1 cellular context compared by ENCODE assay signal in the genomic region with DNA sequence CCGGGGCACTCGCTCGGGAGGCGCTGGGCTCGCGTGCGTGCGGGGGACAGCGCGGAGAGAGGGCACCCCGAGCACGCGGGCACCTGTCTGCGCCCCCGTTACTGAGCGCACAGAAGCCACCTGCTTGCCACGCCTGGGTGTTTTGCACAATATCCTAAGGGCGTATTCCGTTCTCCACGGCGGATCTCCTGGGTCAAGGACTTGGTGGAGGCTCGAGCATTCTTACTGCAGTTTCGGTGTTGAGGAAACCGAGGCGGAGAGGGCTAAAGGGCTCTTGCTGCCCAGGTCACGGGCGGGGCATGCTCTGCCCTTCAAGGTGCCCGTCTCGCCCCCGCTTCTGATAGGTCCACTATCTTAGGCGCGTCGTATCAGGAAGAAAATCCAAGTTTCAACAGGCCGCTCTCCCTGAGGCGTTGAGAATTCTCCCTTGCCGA.
TF ChIP-seq lines count a peak whose summit lies in the region.

No MANE protein-coding gene starts in this region.

TF ChIP-seq in HepG2, 621 proteins besides CTCF, POLR2A, EP300 and RAD21 (continued from another document and continues in another):
- TF ChIP-seq, protein P1, sequence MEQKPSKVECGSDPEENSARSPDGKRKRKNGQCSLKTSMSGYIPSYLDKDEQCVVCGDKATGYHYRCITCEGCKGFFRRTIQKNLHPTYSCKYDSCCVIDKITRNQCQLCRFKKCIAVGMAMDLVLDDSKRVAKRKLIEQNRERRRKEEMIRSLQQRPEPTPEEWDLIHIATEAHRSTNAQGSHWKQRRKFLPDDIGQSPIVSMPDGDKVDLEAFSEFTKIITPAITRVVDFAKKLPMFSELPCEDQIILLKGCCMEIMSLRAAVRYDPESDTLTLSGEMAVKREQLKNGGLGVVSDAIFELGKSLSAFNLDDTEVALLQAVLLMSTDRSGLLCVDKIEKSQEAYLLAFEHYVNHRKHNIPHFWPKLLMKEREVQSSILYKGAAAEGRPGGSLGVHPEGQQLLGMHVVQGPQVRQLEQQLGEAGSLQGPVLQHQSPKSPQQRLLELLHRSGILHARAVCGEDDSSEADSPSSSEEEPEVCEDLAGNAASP (CRISPR knock-in tag; IDR thresholded peaks at IDR 0.05; ENCODE audit: borderline replicate concordance): no peak
- TF ChIP-seq ZNF891 (CRISPR knock-in tag; IDR thresholded peaks at IDR 0.05): no peak
- TF ChIP-seq, protein P2, sequence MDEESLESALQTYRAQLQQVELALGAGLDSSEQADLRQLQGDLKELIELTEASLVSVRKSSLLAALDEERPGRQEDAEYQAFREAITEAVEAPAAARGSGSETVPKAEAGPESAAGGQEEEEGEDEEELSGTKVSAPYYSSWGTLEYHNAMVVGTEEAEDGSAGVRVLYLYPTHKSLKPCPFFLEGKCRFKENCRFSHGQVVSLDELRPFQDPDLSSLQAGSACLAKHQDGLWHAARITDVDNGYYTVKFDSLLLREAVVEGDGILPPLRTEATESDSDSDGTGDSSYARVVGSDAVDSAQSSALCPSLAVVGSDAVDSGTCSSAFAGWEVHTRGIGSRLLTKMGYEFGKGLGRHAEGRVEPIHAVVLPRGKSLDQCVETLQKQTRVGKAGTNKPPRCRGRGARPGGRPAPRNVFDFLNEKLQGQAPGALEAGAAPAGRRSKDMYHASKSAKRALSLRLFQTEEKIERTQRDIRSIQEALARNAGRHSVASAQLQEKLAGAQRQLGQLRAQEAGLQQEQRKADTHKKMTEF (CRISPR knock-in tag; IDR thresholded peaks at IDR 0.05): no peak
- 0 out of 2 replicates have a peak, but pooled peaks have one; percentile 52 for TF ChIP-seq ZFYVE20 (CRISPR knock-in tag; IDR thresholded peaks at IDR 0.05; ENCODE audit: borderline replicate concordance, low read depth)
- peak; percentile 2 for TF ChIP-seq AGO2 (optimal IDR thresholded peaks at IDR 0.05; ENCODE audit: low read depth, low read length)
- no peak for TF ChIP-seq FOXK1 (CRISPR knock-in tag; IDR thresholded peaks at IDR 0.05; ENCODE audit: borderline replicate concordance, low read depth)
- TF ChIP-seq, protein P3, sequence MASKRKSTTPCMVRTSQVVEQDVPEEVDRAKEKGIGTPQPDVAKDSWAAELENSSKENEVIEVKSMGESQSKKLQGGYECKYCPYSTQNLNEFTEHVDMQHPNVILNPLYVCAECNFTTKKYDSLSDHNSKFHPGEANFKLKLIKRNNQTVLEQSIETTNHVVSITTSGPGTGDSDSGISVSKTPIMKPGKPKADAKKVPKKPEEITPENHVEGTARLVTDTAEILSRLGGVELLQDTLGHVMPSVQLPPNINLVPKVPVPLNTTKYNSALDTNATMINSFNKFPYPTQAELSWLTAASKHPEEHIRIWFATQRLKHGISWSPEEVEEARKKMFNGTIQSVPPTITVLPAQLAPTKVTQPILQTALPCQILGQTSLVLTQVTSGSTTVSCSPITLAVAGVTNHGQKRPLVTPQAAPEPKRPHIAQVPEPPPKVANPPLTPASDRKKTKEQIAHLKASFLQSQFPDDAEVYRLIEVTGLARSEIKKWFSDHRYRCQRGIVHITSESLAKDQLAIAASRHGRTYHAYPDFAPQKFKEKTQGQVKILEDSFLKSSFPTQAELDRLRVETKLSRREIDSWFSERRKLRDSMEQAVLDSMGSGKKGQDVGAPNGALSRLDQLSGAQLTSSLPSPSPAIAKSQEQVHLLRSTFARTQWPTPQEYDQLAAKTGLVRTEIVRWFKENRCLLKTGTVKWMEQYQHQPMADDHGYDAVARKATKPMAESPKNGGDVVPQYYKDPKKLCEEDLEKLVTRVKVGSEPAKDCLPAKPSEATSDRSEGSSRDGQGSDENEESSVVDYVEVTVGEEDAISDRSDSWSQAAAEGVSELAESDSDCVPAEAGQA (IDR thresholded peaks at IDR 0.05; ENCODE audit: low read depth): no peak
- TF ChIP-seq, protein P3 (CRISPR knock-in tag; IDR thresholded peaks at IDR 0.05; ENCODE audit: borderline replicate concordance): no peak
- TF ChIP-seq ZNF292 (CRISPR knock-in tag; IDR thresholded peaks at IDR 0.05; ENCODE audit: borderline replicate concordance, low read depth): no peak
- no peak for TF ChIP-seq CENPT (CRISPR knock-in tag; IDR thresholded peaks at IDR 0.05; ENCODE audit: low read depth)
- TF ChIP-seq ZNF616 (CRISPR knock-in tag; IDR thresholded peaks at IDR 0.05; ENCODE audit: low read depth): no peak
- TF ChIP-seq PTBP1 (IDR thresholded peaks at IDR 0.05; ENCODE audit: low read depth, low read length, poor library complexity, severe bottlenecking): no peak
- no peak for TF ChIP-seq NPAS2 (CRISPR knock-in tag; IDR thresholded peaks at IDR 0.05; ENCODE audit: borderline replicate concordance)
- TF ChIP-seq ZNF34 (CRISPR knock-in tag; IDR thresholded peaks at IDR 0.05; ENCODE audit: borderline replicate concordance): no peak
- no peak; the same call in 1 of the 2 replicates for TF ChIP-seq DNMT1 (CRISPR knock-in tag; IDR thresholded peaks at IDR 0.05)
- TF ChIP-seq ZNF556 (CRISPR knock-in tag; IDR thresholded peaks at IDR 0.05; ENCODE audit: borderline replicate concordance): no peak
- TF ChIP-seq HMG20B (CRISPR knock-in tag; conservative IDR thresholded peaks at IDR 0.05): no peak
- TF ChIP-seq, protein P4, sequence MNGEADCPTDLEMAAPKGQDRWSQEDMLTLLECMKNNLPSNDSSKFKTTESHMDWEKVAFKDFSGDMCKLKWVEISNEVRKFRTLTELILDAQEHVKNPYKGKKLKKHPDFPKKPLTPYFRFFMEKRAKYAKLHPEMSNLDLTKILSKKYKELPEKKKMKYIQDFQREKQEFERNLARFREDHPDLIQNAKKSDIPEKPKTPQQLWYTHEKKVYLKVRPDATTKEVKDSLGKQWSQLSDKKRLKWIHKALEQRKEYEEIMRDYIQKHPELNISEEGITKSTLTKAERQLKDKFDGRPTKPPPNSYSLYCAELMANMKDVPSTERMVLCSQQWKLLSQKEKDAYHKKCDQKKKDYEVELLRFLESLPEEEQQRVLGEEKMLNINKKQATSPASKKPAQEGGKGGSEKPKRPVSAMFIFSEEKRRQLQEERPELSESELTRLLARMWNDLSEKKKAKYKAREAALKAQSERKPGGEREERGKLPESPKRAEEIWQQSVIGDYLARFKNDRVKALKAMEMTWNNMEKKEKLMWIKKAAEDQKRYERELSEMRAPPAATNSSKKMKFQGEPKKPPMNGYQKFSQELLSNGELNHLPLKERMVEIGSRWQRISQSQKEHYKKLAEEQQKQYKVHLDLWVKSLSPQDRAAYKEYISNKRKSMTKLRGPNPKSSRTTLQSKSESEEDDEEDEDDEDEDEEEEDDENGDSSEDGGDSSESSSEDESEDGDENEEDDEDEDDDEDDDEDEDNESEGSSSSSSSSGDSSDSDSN (CRISPR knock-in tag; IDR thresholded peaks at IDR 0.05): no peak
- no peak for TF ChIP-seq MYC (CRISPR knock-in tag; IDR thresholded peaks at IDR 0.05; ENCODE audit: borderline replicate concordance)
- TF ChIP-seq ZNF777 (CRISPR knock-in tag; IDR thresholded peaks at IDR 0.05): no peak
- TF ChIP-seq, protein P5, sequence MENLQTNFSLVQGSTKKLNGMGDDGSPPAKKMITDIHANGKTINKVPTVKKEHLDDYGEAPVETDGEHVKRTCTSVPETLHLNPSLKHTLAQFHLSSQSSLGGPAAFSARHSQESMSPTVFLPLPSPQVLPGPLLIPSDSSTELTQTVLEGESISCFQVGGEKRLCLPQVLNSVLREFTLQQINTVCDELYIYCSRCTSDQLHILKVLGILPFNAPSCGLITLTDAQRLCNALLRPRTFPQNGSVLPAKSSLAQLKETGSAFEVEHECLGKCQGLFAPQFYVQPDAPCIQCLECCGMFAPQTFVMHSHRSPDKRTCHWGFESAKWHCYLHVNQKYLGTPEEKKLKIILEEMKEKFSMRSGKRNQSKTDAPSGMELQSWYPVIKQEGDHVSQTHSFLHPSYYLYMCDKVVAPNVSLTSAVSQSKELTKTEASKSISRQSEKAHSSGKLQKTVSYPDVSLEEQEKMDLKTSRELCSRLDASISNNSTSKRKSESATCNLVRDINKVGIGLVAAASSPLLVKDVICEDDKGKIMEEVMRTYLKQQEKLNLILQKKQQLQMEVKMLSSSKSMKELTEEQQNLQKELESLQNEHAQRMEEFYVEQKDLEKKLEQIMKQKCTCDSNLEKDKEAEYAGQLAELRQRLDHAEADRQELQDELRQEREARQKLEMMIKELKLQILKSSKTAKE (CRISPR knock-in tag; IDR thresholded peaks at IDR 0.05; ENCODE audit: borderline replicate concordance): no peak
- no peak for TF ChIP-seq ZNF557 (CRISPR knock-in tag; IDR thresholded peaks at IDR 0.05)
- no peak for TF ChIP-seq NCOA2 (CRISPR knock-in tag; IDR thresholded peaks at IDR 0.05)
- no peak for TF ChIP-seq ZFP36L2 (CRISPR knock-in tag; IDR thresholded peaks at IDR 0.05)
- TF ChIP-seq BHLHE40 (IDR thresholded peaks at IDR 0.05; ENCODE audit: low read length): no peak
- TF ChIP-seq ZNF761 (CRISPR knock-in tag; conservative IDR thresholded peaks at IDR 0.05): no peak
- TF ChIP-seq TSC22D2 (CRISPR knock-in tag; IDR thresholded peaks at IDR 0.05; ENCODE audit: borderline replicate concordance): no peak
- TF ChIP-seq DPF2 (CRISPR knock-in tag; IDR thresholded peaks at IDR 0.05; ENCODE audit: borderline replicate concordance, low read depth): no peak
- no peak for TF ChIP-seq FOXK2 (IDR thresholded peaks at IDR 0.05)
- TF ChIP-seq HNRNPH1 (optimal IDR thresholded peaks at IDR 0.05; ENCODE audit: low read depth, low read length): no peak
- TF ChIP-seq, protein P6, sequence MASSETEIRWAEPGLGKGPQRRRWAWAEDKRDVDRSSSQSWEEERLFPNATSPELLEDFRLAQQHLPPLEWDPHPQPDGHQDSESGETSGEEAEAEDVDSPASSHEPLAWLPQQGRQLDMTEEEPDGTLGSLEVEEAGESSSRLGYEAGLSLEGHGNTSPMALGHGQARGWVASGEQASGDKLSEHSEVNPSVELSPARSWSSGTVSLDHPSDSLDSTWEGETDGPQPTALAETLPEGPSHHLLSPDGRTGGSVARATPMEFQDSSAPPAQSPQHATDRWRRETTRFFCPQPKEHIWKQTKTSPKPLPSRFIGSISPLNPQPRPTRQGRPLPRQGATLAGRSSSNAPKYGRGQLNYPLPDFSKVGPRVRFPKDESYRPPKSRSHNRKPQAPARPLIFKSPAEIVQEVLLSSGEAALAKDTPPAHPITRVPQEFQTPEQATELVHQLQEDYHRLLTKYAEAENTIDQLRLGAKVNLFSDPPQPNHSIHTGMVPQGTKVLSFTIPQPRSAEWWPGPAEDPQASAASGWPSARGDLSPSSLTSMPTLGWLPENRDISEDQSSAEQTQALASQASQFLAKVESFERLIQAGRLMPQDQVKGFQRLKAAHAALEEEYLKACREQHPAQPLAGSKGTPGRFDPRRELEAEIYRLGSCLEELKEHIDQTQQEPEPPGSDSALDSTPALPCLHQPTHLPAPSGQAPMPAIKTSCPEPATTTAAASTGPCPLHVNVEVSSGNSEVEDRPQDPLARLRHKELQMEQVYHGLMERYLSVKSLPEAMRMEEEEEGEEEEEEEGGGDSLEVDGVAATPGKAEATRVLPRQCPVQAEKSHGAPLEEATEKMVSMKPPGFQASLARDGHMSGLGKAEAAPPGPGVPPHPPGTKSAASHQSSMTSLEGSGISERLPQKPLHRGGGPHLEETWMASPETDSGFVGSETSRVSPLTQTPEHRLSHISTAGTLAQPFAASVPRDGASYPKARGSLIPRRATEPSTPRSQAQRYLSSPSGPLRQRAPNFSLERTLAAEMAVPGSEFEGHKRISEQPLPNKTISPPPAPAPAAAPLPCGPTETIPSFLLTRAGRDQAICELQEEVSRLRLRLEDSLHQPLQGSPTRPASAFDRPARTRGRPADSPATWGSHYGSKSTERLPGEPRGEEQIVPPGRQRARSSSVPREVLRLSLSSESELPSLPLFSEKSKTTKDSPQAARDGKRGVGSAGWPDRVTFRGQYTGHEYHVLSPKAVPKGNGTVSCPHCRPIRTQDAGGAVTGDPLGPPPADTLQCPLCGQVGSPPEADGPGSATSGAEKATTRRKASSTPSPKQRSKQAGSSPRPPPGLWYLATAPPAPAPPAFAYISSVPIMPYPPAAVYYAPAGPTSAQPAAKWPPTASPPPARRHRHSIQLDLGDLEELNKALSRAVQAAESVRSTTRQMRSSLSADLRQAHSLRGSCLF (CRISPR knock-in tag; IDR thresholded peaks at IDR 0.05; ENCODE audit: borderline replicate concordance): no peak
- no peak for TF ChIP-seq GATAD2A (CRISPR knock-in tag; IDR thresholded peaks at IDR 0.05)
- 0 out of 2 replicates have a peak, but pooled peaks have one; percentile 17 for TF ChIP-seq KDM5B (CRISPR knock-in tag; IDR thresholded peaks at IDR 0.05; ENCODE audit: borderline replicate concordance)
- TF ChIP-seq RXRB (CRISPR knock-in tag; IDR thresholded peaks at IDR 0.05; ENCODE audit: borderline replicate concordance): no peak
- TF ChIP-seq, protein P7, sequence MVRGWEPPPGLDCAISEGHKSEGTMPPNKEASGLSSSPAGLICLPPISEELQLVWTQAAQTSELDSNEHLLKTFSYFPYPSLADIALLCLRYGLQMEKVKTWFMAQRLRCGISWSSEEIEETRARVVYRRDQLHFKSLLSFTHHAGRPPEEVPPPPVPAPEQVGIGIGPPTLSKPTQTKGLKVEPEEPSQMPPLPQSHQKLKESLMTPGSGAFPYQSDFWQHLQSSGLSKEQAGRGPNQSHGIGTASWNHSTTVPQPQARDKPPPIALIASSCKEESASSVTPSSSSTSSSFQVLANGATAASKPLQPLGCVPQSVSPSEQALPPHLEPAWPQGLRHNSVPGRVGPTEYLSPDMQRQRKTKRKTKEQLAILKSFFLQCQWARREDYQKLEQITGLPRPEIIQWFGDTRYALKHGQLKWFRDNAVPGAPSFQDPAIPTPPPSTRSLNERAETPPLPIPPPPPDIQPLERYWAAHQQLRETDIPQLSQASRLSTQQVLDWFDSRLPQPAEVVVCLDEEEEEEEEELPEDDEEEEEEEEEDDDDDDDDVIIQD (CRISPR knock-in tag; IDR thresholded peaks at IDR 0.05; ENCODE audit: low read depth): no peak
- no peak for TF ChIP-seq ZBTB8A (CRISPR knock-in tag; IDR thresholded peaks at IDR 0.05; ENCODE audit: borderline replicate concordance, low read depth)
- TF ChIP-seq FOXC1 (CRISPR knock-in tag; IDR thresholded peaks at IDR 0.05; ENCODE audit: borderline replicate concordance): peak; percentile 57; the same call in 1 of the 2 replicates
- peak; percentile 21 for TF ChIP-seq ASH2L (IDR thresholded peaks at IDR 0.05; ENCODE audit: insufficient read length, low read depth, low read length)
